In genomic region chr9:70352802-70353201, GRCh38 we compare ENCODE assay signal across 8 cellular contexts.
DNase-seq lines count a peak whose midpoint lies in the region; ATAC-seq and TF ChIP-seq lines count a peak whose summit lies in the region.

No MANE protein-coding gene starts in this region.

- no peak overlapping the region for H3K27ac ChIP-seq in A673 (ENCODE audit: low read depth, low read length, poor library complexity, severe bottlenecking)

- peaks cover 13% of the 10 kb centered on the region for H3K36me3 ChIP-seq in A673 (ENCODE audit: insufficient read depth, low read length, poor library complexity, severe bottlenecking)

- peak; percentile 40 for ATAC-seq in left colon

- no peaks in the 10 kb centered on the region for H3K27me3 ChIP-seq in A673 (replicated peaks; ENCODE audit: insufficient read depth, low read depth, low read length, poor library complexity)

- TF ChIP-seq CTCF in A673 (conservative IDR thresholded peaks at IDR 0.05; ENCODE audit: low read depth, low read length) (peak; percentile 43; the same call in 1 of the 2 replicates), GM12865 (IDR thresholded peaks at IDR 0.05; ENCODE audit: insufficient read depth, low read depth, low read length, missing control alignments) (peak; percentile 11)

- BruUV-seq in A673 (replicated peaks; lab: Mats Ljungman, UMichigan), result no TSS peak

- H3K9me3 ChIP-seq in A673 (ENCODE audit: low read depth, low read length, poor library complexity, severe bottlenecking), result no peaks in the 10 kb centered on the region

- POLR2A ChIA-PET in A673 (lab: Charles Lee; ENCODE audit: low non-redundant PET), result no interaction called here

- H3K4me3 ChIP-seq in A673 (ENCODE audit: low read depth, low read length, poor library complexity, severe bottlenecking) (no peak overlapping the region), GM12865 (ENCODE audit: low read depth, low read length) (no peak overlapping the region)

- H3K4me1 ChIP-seq in A673 (ENCODE audit: insufficient read depth, low read length, poor library complexity, severe bottlenecking), result no peaks in the 10 kb centered on the region

- intact Hi-C loops in A673 (cut with micrococcal nuclease; ENCODE audit: unreplicated experiment) (no loop called here), left colon (cut with DNase I, micrococcal nuclease) (loop anchor here in 1 of 2 donors (10.0 kb wide), 1 partner anchor 252 kb away; no protein-coding TSS in a partner anchor)

- CTCF ChIA-PET in A673 (lab: Charles Lee), result no interaction called here

- no peak for DNase-seq in A673 (ENCODE audit: low spot score)
- DNase-seq in GM12865 (ENCODE audit: low read depth), result no peak
- peak; percentile 23 for DNase-seq in amniotic epithelial cell (ENCODE audit: low read depth)
- no peak for DNase-seq in left colon
- no peak for DNase-seq in HT-29 (ENCODE audit: low spot score)
- DNase-seq in NCI-H345 treated with DMSO at 0.1 percent for 48 hours (lab: John Stamatoyannopoulos, UW; ENCODE audit: unreplicated experiment), result no peak
- no peak for DNase-seq in SKM-1 (lab: John Stamatoyannopoulos, UW; ENCODE audit: unreplicated experiment)
- DNase-seq in NCI-H446 treated with DMSO at 0.1 percent for 48 hours (lab: John Stamatoyannopoulos, UW), result no peak
